Comparison of ENCODE assay signal across 29 cellular contexts in genomic region chr2:135091681-135092080, GRCh38. TPM values are rescaled to one million over a fixed set of nuclear protein-coding genes. Genes with fewer than 3 reads are reported as not detected.
A peak's percentile ranks its signal among the peaks of the same experiment; 100 is the strongest.
DNase-seq lines count a peak whose midpoint lies in the region; ATAC-seq, FAIRE-seq and TF ChIP-seq lines count a peak whose summit lies in the region.
"Had no signal": no experiment of that assay in that cellular context is flagged by ENCODE, and none has a peak within 500 bp of the region (broad histone marks: within the 10 kb centered on the region; RNA-seq: fewer than 3 reads in every experiment).

No MANE protein-coding gene starts in this region.

- H3K4me3 Mint-ChIP-seq in Caco-2 (ENCODE audit: unreplicated experiment): peak overlapping the region; percentile 23
- no peak overlapping the region for H3K4me3 Mint-ChIP-seq in activated CD8-positive, alpha-beta T cell treated with anti-CD3 and anti-CD28 coated beads, Interleukin-2, amount 10 ng/mL, durations not matched to agents 7 days and 5 days
- H3K4me3 Mint-ChIP-seq: B cell; CD8-positive, alpha-beta T cell; GM23338; HFFc6; T-cell had no signal

- H3K27me3 Mint-ChIP-seq in Caco-2 (ENCODE audit: insufficient read depth, unreplicated experiment): no peaks in the 10 kb centered on the region
- H3K27me3 Mint-ChIP-seq in activated CD8-positive, alpha-beta T cell treated with anti-CD3 and anti-CD28 coated beads, Interleukin-2, amount 10 ng/mL, durations not matched to agents 7 days and 5 days (ENCODE audit: low read depth): no peaks in the 10 kb centered on the region
- H3K27me3 Mint-ChIP-seq: B cell, T-cell had no signal

- peak overlapping the region; percentile 47 for H3K27ac Mint-ChIP-seq in Caco-2 (ENCODE audit: unreplicated experiment)
- no peak overlapping the region for H3K27ac Mint-ChIP-seq in activated CD8-positive, alpha-beta T cell treated with anti-CD3 and anti-CD28 coated beads, Interleukin-2, amount 10 ng/mL, durations not matched to agents 7 days and 5 days
- H3K27ac Mint-ChIP-seq: B cell; CD8-positive, alpha-beta T cell; GM23338; HFFc6 had no signal

- TF ChIP-seq CTCF in Caco-2 (IDR thresholded peaks at IDR 0.05; ENCODE audit: insufficient read depth in 1 of 2, low read depth in 1 of 2, low read length in 1 of 2, severe bottlenecking in 1 of 2, unreplicated experiment in 1 of 2) (no peak), mucosa of descending colon (IDR thresholded peaks at IDR 0.05) (no peak)

- intact Hi-C loops in Caco-2 (cut with micrococcal nuclease; ENCODE audit: unreplicated experiment): loop anchor here (2.0 kb wide), 1 partner anchor 39 kb away; the partner anchor contains the start of gene RAB3GAP1
- intact Hi-C loops in mucosa of descending colon (cut with DNase I, micrococcal nuclease): no loop called here

- ATAC-seq in mucosa of descending colon: peak; percentile 41
- no peak for ATAC-seq in GM19463 (IDR thresholded peaks at IDR 0.05; ENCODE audit: unreplicated experiment)
- no peak for ATAC-seq in activated CD8-positive, alpha-beta T cell treated with anti-CD3 and anti-CD28 coated beads, Interleukin-2, amount 10 ng/mL, durations not matched to agents 7 days and 5 days
- ATAC-seq: CD8-positive, alpha-beta T cell; GM23338; K562; T-cell had no signal

- no peaks in the 10 kb centered on the region; the same call in 1 of the 2 replicates for H3K36me3 ChIP-seq in Caco-2 (ENCODE audit: control insufficient read depth, insufficient read depth, low read length)
- H3K36me3 ChIP-seq in mucosa of descending colon (ENCODE audit: low read depth): no peaks in the 10 kb centered on the region
- peaks cover 73% of the 10 kb centered on the region for H3K36me3 ChIP-seq in MG63

- H3K4me1 Mint-ChIP-seq in Caco-2 (ENCODE audit: low read depth, unreplicated experiment): peaks cover 35% of the 10 kb centered on the region
- H3K4me1 Mint-ChIP-seq in activated CD8-positive, alpha-beta T cell treated with anti-CD3 and anti-CD28 coated beads, Interleukin-2, amount 10 ng/mL, durations not matched to agents 7 days and 5 days (ENCODE audit: low read depth): peaks cover 4% of the 10 kb centered on the region
- H3K4me1 Mint-ChIP-seq: GM23338 had no signal

- BruUV-seq in Caco-2 (replicated peaks; lab: Mats Ljungman, UMichigan): no TSS peak

- FAIRE-seq in islet of Langerhans (lab: Jason Lieb, UNC): peak; percentile 33
- FAIRE-seq: GM18507, K562 had no signal

- POLR2A ChIA-PET in Caco-2 (lab: Charles Lee): no interaction called here
- POLR2A ChIA-PET in activated CD8-positive, alpha-beta T cell treated with anti-CD3 and anti-CD28 coated beads, Interleukin-2, amount 10 ng/mL, durations not matched to agents 7 days and 5 days (lab: Charles Lee): no interaction called here

- H3K27me3 ChIP-seq in Caco-2 (replicated peaks; ENCODE audit: control insufficient read depth, insufficient read depth, low read length) (no peaks in the 10 kb centered on the region), MG63 (no peaks in the 10 kb centered on the region)

- H3K36me3 Mint-ChIP-seq in Caco-2 (ENCODE audit: insufficient read depth, unreplicated experiment): peaks cover 28% of the 10 kb centered on the region
- H3K36me3 Mint-ChIP-seq in activated CD8-positive, alpha-beta T cell treated with anti-CD3 and anti-CD28 coated beads, Interleukin-2, amount 10 ng/mL, durations not matched to agents 7 days and 5 days (ENCODE audit: low read depth): peaks cover 41% of the 10 kb centered on the region

- H3K4me1 ChIP-seq in Caco-2: peaks cover 44% of the 10 kb centered on the region
- H3K4me1 ChIP-seq in mucosa of descending colon (ENCODE audit: low read depth): peaks cover 20% of the 10 kb centered on the region
- H3K4me1 ChIP-seq: HAP-1 had no signal

- no peaks in the 10 kb centered on the region for H3K9me3 Mint-ChIP-seq in Caco-2 (ENCODE audit: unreplicated experiment)
- H3K9me3 Mint-ChIP-seq in activated CD8-positive, alpha-beta T cell treated with anti-CD3 and anti-CD28 coated beads, Interleukin-2, amount 10 ng/mL, durations not matched to agents 7 days and 5 days (ENCODE audit: insufficient read depth): peaks cover 4% of the 10 kb centered on the region
- H3K9me3 Mint-ChIP-seq: CD8-positive, alpha-beta T cell; GM23338 had no signal

- CTCF ChIA-PET in Caco-2 (lab: Charles Lee): interaction anchor here (0.6 kb wide), 1 partner anchor 456 kb away, joined by 6 read pairs; no protein-coding TSS in a partner anchor
- CTCF ChIA-PET in activated CD8-positive, alpha-beta T cell treated with anti-CD3 and anti-CD28 coated beads, Interleukin-2, amount 10 ng/mL, durations not matched to agents 7 days and 5 days (lab: Charles Lee): no interaction called here

- DNase-seq in Caco-2: no peak
- DNase-seq in HuH-7.5 (ENCODE audit: low spot score): peak; percentile 23
- no peak for DNase-seq in mucosa of descending colon
- DNase-seq in OCI-M2 (lab: John Stamatoyannopoulos, UW; ENCODE audit: unreplicated experiment): no peak
- no peak for DNase-seq in MG63
- no peak for DNase-seq in activated CD8-positive, alpha-beta T cell treated with anti-CD3 and anti-CD28 coated beads, Interleukin-2, amount 10 ng/mL, durations not matched to agents 7 days and 5 days
- DNase-seq: CD8-positive, alpha-beta T cell; DMS 273 treated with DMSO at 0.1 percent for 48 hours; DND-41; HFFc6; MM.1S; NCI-H1417; NCI-H1694; NCI-H2029 treated with DMSO at 0.1 percent for 48 hours; NCI-H446 treated with DMSO at 0.1 percent for 48 hours; NCI-H526; NK-92 treated with Interleukin-12 subunit alpha and Interleukin-12 subunit beta, amount 100 ng/mL, for 24 hours; Right ventricle myocardium superior; RPMI8226; T-cell had no signal

- H3K4me3 ChIP-seq in Caco-2 (ENCODE audit: low read depth, low read length) (no peak overlapping the region), mucosa of descending colon (no peak overlapping the region), MG63 (no peak overlapping the region)
- H3K4me3 ChIP-seq: GM23338, HAP-1, K562 had no signal

- H3K9me3 ChIP-seq in Caco-2 (no peaks in the 10 kb centered on the region; the same call in 1 of the 2 replicates), mucosa of descending colon (no peaks in the 10 kb centered on the region), MG63 (no peaks in the 10 kb centered on the region; the same call in 1 of the 2 replicates)

RNA-seq across cellular contexts. Expression of gene RAB3GAP1, which starts 39.6 kb away (rescaled TPM):
- 41.5 and 43.1 TPM in 2 replicates for total RNA-seq in Caco-2 (2022)
- 10 to 100 TPM; 37.5 to 60.1 (median 43.0) TPM for total RNA-seq in mucosa of descending colon
- 57.3 and 57.9 TPM in 2 replicates for total RNA-seq in MG63 (2014; rRNA removed; shearing (Covaris generic); ENCODE audit: low replicate concordance)
- total RNA-seq in activated CD8-positive, alpha-beta T cell treated with anti-CD3 and anti-CD28 coated beads, Interleukin-2, amount 10 ng/mL, durations not matched to agents 7 days and 5 days: 10 to 100 TPM; 10.3 to 10.7 TPM

RNA-seq across cellular contexts. Expression of gene MAP3K19, which starts 44.4 kb away (rescaled TPM):
- not detected in 2 replicates for total RNA-seq in Caco-2 (2022)
- total RNA-seq in mucosa of descending colon: not detected
- total RNA-seq in MG63 (2014; rRNA removed; shearing (Covaris generic); ENCODE audit: low replicate concordance): not detected in 2 replicates
- total RNA-seq in activated CD8-positive, alpha-beta T cell treated with anti-CD3 and anti-CD28 coated beads, Interleukin-2, amount 10 ng/mL, durations not matched to agents 7 days and 5 days: not detected
- total RNA-seq: B cell; CD8-positive, alpha-beta T cell; GM23338; HFFc6; K562; LHCN-M2; Right ventricle myocardium superior; SK-MEL-5; T-cell had no signal
